Comparison of ENCODE assay signal across 8 cellular contexts in the genomic region with DNA sequence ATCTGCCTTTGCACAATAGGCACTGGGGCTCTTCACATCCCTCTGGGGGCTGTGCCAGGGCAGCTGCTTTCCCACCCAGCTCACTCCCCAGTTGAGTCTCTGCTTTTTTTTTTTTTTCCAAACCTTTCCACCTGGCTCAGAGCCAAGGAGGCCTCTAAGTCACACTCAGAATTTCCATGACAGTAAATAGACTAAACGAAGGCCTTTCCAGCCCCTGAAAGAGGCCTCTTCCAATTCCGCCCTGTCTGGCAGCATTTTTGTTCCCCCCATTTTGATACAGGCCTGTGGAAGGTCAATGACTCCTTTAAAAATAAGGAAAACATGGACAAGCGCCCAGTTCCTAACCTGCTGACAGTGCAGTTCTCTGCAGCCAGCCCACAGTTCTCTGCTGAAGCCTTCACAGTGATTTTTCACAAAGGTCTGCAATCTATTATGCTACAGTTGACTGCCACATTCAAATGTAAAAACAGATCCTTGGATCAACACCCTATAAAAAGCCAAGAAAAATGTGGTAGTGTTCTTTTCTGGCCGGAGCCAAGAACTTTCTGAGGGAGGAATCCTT.
A peak's percentile ranks its signal among the peaks of the same experiment; 100 is the strongest.
DNase-seq lines count a peak whose midpoint lies in the region; ATAC-seq and TF ChIP-seq lines count a peak whose summit lies in the region.

No MANE protein-coding gene starts in this region.

- no peaks in the 10 kb centered on the region for H3K79me1 ChIP-seq in mesendoderm (ENCODE audit: low read length)

- no peak overlapping the region for H3K9ac ChIP-seq in mesendoderm (ENCODE audit: low read length)

- no peaks in the 10 kb centered on the region for H3K9me2 ChIP-seq in PC-9 (ENCODE audit: insufficient read depth)

- no CpG with 5 or more reads among the region's 4 CpGs for WGBS in mesendoderm (ENCODE audit: extremely low coverage, insufficient coverage, low lambda C conversion rate)

- no peaks in the 10 kb centered on the region for H4K20me1 ChIP-seq in PC-9 (ENCODE audit: insufficient read depth)

- peaks cover 2% of the 10 kb centered on the region for H3K27me3 Mint-ChIP-seq in activated T-helper 2 cell treated with anti-CD3 and anti-CD28 coated beads, Interferon-gamma antibody, Interleukin-2, Interleukin-4, amounts not matched to agents 10 μg/mL and 5 μg/mL and 100 μg/mL, durations not matched to agents 14 hours and 24 hours and 36 hours (ENCODE audit: low read depth)

- no peak overlapping the region for H3K4me2 ChIP-seq in mesendoderm (ENCODE audit: low read length)
- no peak overlapping the region for H3K4me2 ChIP-seq in PC-9

- POLR2A ChIA-PET in PC-9 (lab: Charles Lee; ENCODE audit: unreplicated experiment): no interaction called here

- no peak for TF ChIP-seq CTCF in PC-9 (conservative IDR thresholded peaks at IDR 0.05)

- intact Hi-C loops in activated T-helper 2 cell treated with anti-CD3 and anti-CD28 coated beads, Interferon-gamma antibody, Interleukin-2, Interleukin-4, amounts not matched to agents 10 μg/mL and 5 μg/mL and 100 μg/mL, durations not matched to agents 14 hours and 24 hours and 36 hours (cut with micrococcal nuclease): loop anchor here (5.0 kb wide), 4 partner anchors 41 to 364 kb away; no protein-coding TSS in a partner anchor
- intact Hi-C loops in PC-9 (cut with micrococcal nuclease; ENCODE audit: unreplicated experiment): no loop called here

- no peak overlapping the region for H3K4me3 Mint-ChIP-seq in activated T-helper 2 cell treated with anti-CD3 and anti-CD28 coated beads, Interferon-gamma antibody, Interleukin-2, Interleukin-4, amounts not matched to agents 10 μg/mL and 5 μg/mL and 100 μg/mL, durations not matched to agents 14 hours and 24 hours and 36 hours (ENCODE audit: low read depth)

- ATAC-seq in GM21529 (IDR thresholded peaks at IDR 0.05; ENCODE audit: unreplicated experiment): no peak

- no peak overlapping the region for H3K23ac ChIP-seq in mesendoderm (ENCODE audit: low read length)

- H3K9me3 ChIP-seq in PC-9 (ENCODE audit: insufficient read depth, low read depth): no peaks in the 10 kb centered on the region

- peaks cover 26% of the 10 kb centered on the region for H3K4me1 Mint-ChIP-seq in activated T-helper 2 cell treated with anti-CD3 and anti-CD28 coated beads, Interferon-gamma antibody, Interleukin-2, Interleukin-4, amounts not matched to agents 10 μg/mL and 5 μg/mL and 100 μg/mL, durations not matched to agents 14 hours and 24 hours and 36 hours (ENCODE audit: low read depth)

- no peak overlapping the region for H2AFZ ChIP-seq in PC-9

- H3K36me3 ChIP-seq in mesendoderm (ENCODE audit: control insufficient read depth, insufficient read depth, low read length) (no peaks in the 10 kb centered on the region), PC-9 (ENCODE audit: low read depth) (no peaks in the 10 kb centered on the region)

- no peak overlapping the region for H3K27ac Mint-ChIP-seq in activated T-helper 2 cell treated with anti-CD3 and anti-CD28 coated beads, Interferon-gamma antibody, Interleukin-2, Interleukin-4, amounts not matched to agents 10 μg/mL and 5 μg/mL and 100 μg/mL, durations not matched to agents 14 hours and 24 hours and 36 hours

- H2BK120ac ChIP-seq in mesendoderm (ENCODE audit: low read depth, low read length): no peak overlapping the region

- no TSS peak for BruUV-seq in PC-9 (replicated peaks; lab: Mats Ljungman, UMichigan)

- no peak overlapping the region for H3K4me3 ChIP-seq in mesendoderm (ENCODE audit: low read length)
- H3K4me3 ChIP-seq in PC-9: no peak overlapping the region

- CTCF ChIA-PET in PC-9 (lab: Charles Lee): no interaction called here

- H3K18ac ChIP-seq in mesendoderm (ENCODE audit: low read length): no peak overlapping the region

- no peaks in the 10 kb centered on the region for H3K9me3 Mint-ChIP-seq in activated T-helper 2 cell treated with anti-CD3 and anti-CD28 coated beads, Interferon-gamma antibody, Interleukin-2, Interleukin-4, amounts not matched to agents 10 μg/mL and 5 μg/mL and 100 μg/mL, durations not matched to agents 14 hours and 24 hours and 36 hours

- H2BK15ac ChIP-seq in mesendoderm (replicated peaks; ENCODE audit: low read depth): no peak overlapping the region

- no peaks in the 10 kb centered on the region for H3F3A ChIP-seq in PC-9 (ENCODE audit: insufficient read depth, low read depth)

- no peak overlapping the region for H3K4ac ChIP-seq in mesendoderm (ENCODE audit: low read depth, low read length)

- no peak overlapping the region for H3K56ac ChIP-seq in mesendoderm (ENCODE audit: low read length)

- no peaks in the 10 kb centered on the region for H3K79me2 ChIP-seq in mesendoderm (ENCODE audit: control insufficient read depth, insufficient read depth, low read length)
- H3K79me2 ChIP-seq in PC-9 (ENCODE audit: low read depth): no peaks in the 10 kb centered on the region

- H3K27me3 ChIP-seq in mesendoderm (ENCODE audit: insufficient read depth, low read length, poor library complexity): no peaks in the 10 kb centered on the region
- H3K27me3 ChIP-seq in PC-9 (ENCODE audit: insufficient read depth, low read depth): no peaks in the 10 kb centered on the region

- H2BK5ac ChIP-seq in mesendoderm (ENCODE audit: low read length): no peak overlapping the region

- no peak overlapping the region for H2AK5ac ChIP-seq in mesendoderm (ENCODE audit: low read length)

- H4K5ac ChIP-seq in mesendoderm (ENCODE audit: low read length): no peak overlapping the region

- peaks cover 1% of the 10 kb centered on the region for H3K36me3 Mint-ChIP-seq in activated T-helper 2 cell treated with anti-CD3 and anti-CD28 coated beads, Interferon-gamma antibody, Interleukin-2, Interleukin-4, amounts not matched to agents 10 μg/mL and 5 μg/mL and 100 μg/mL, durations not matched to agents 14 hours and 24 hours and 36 hours (ENCODE audit: low read depth)

- DNase-seq in AG08396 (ENCODE audit: low spot score) (peak; percentile 19), NCI-H2029 (lab: John Stamatoyannopoulos, UW) (peak; percentile 55), dedifferentiated amniotic fluid mesenchymal stem cell (ENCODE audit: extremely low spot score) (peak; percentile 40), mesendoderm (no peak), PC-9 (no peak), germinal center (ENCODE audit: low spot score) (no peak)
- DNase-seq in activated T-helper 2 cell treated with anti-CD3 and anti-CD28 coated beads, Interferon-gamma antibody, Interleukin-2, Interleukin-4, amounts not matched to agents 10 μg/mL and 5 μg/mL and 100 μg/mL, durations not matched to agents 14 hours and 24 hours and 36 hours (ENCODE audit: low spot score): no peak

- H3K4me1 ChIP-seq in mesendoderm (ENCODE audit: control insufficient read depth, low read depth, low read length) (peaks cover 8% of the 10 kb centered on the region), PC-9 (replicated peaks; ENCODE audit: insufficient read depth) (no peaks in the 10 kb centered on the region)

- no peak overlapping the region for H4K8ac ChIP-seq in mesendoderm (ENCODE audit: low read depth, low read length)

- H3K27ac ChIP-seq in mesendoderm (ENCODE audit: low read depth, low read length) (peak overlapping the region; percentile 27), PC-9 (no peak overlapping the region)

Comparison
In these comparisons a context has a peak if more than half of its experiments do, and no peak if none do; other contexts are left out.
1. DNase-seq: peak in AG08396 (single experiment), NCI-H2029 (single experiment) and dedifferentiated amniotic fluid mesenchymal stem cell (single experiment); none in mesendoderm (single experiment), activated T-helper 2 cell treated with anti-CD3 and anti-CD28 coated beads, Interferon-gamma antibody, Interleukin-2, Interleukin-4, amounts not matched to agents 10 μg/mL and 5 μg/mL and 100 μg/mL, durations not matched to agents 14 hours and 24 hours and 36 hours (single experiment), PC-9 (0 of 2) and germinal center (single experiment).